8 cellular contexts compared by ENCODE assay signal in genomic region chr2:69893684-69894481, GRCh38. TPM values are rescaled to one million over a fixed set of nuclear protein-coding genes. Genes with fewer than 3 reads are reported as not detected.
DNase-seq lines count a peak whose midpoint lies in the region; ATAC-seq and TF ChIP-seq lines count a peak whose summit lies in the region.

SNRNP27 (plus strand) TSS chr2:69893956; CDS start chr2:69893985, 29 bp downstream.

- peak within 1 kb of the TSS; percentile 100 for H3K4me3 Mint-ChIP-seq in CD4-positive, alpha-beta T cell
- peak within 1 kb of the TSS; percentile 100 for H3K4me3 Mint-ChIP-seq in natural killer cell

- no peaks in the 10 kb centered on the region for H3K27me3 ChIP-seq in CD4-positive, alpha-beta T cell (ENCODE audit: control insufficient read depth, insufficient read depth, low read length)

- no peaks in the 10 kb centered on the region for H3K9me3 Mint-ChIP-seq in CD4-positive, alpha-beta T cell
- no peaks in the 10 kb centered on the region for H3K9me3 Mint-ChIP-seq in natural killer cell

- intact Hi-C loops in CD4-positive, alpha-beta T cell (cut with DNase I, micrococcal nuclease): loop anchor here (2.0 to 10.0 kb wide), 3 partner anchors 21 to 169 kb away; partner anchors contain the start of gene MXD1 (in 1 of the 2)
- intact Hi-C loops in natural killer cell (cut with micrococcal nuclease): loop anchor here (5.0 kb wide), 1 partner anchor 298 kb away; the partner anchor contains the start of gene C2orf42

- peak within 1 kb of the TSS; percentile 88 for H3K4me3 ChIP-seq in fibroblast of pulmonary artery (replicated peaks; ENCODE audit: low read depth, low read length)

- POLR2A ChIA-PET in CD4-positive, alpha-beta T cell (lab: Charles Lee): interaction anchor here (0.7 to 3.7 kb wide), 12 partner anchors 8 to 400 kb away, joined by 3 to 35 read pairs (median 6); partner anchors contain the start of genes C2orf42, MXD1, PCYOX1 and SNRPG

- CTCF ChIA-PET in CD4-positive, alpha-beta T cell (lab: Charles Lee): interaction anchor here (0.6 to 1.1 kb wide), 3 partner anchors 62 to 297 kb away, joined by 3 to 4 read pairs (median 3); partner anchors contain the start of gene C2orf42

- no peak for TF ChIP-seq CTCF in CD4-positive, alpha-beta T cell (IDR thresholded peaks at IDR 0.05)
- TF ChIP-seq CTCF in fibroblast of pulmonary artery (IDR thresholded peaks at IDR 0.05; ENCODE audit: low read length, missing control alignments) (no peak), natural killer cell (IDR thresholded peaks at IDR 0.05) (no peak)

- peaks cover 50% of the 10 kb centered on the region for H3K36me3 Mint-ChIP-seq in CD4-positive, alpha-beta T cell (ENCODE audit: low read depth)
- H3K36me3 Mint-ChIP-seq in natural killer cell: peaks cover 8% of the 10 kb centered on the region

- ATAC-seq in CD4-positive, alpha-beta T cell (ENCODE audit: poor library complexity): peak; percentile 93
- peak; percentile 63 for ATAC-seq in GM21360 (IDR thresholded peaks at IDR 0.05; ENCODE audit: unreplicated experiment)
- ATAC-seq in natural killer cell: peak; percentile 85 to 94 (median 93)

- H3K27ac Mint-ChIP-seq in CD4-positive, alpha-beta T cell: peak within 1 kb of the TSS; percentile 99
- peak within 1 kb of the TSS; percentile 95 to 99 for H3K27ac Mint-ChIP-seq in natural killer cell

- peaks cover 51% of the 10 kb centered on the region for H3K4me1 Mint-ChIP-seq in CD4-positive, alpha-beta T cell (ENCODE audit: low read depth)
- H3K4me1 Mint-ChIP-seq in natural killer cell: peaks cover 24 to 29% of the 10 kb centered on the region in 2 donors

- peak; percentile 74 to 85 (median 79) for DNase-seq in CD4-positive, alpha-beta T cell
- DNase-seq in LHCN-M2 (ENCODE audit: low read depth) (peak; percentile 80), SIG-M5 (lab: John Stamatoyannopoulos, UW) (peak; percentile 22), fibroblast of pulmonary artery (ENCODE audit: low read depth) (peak; percentile 89), natural killer cell (peak; percentile 70)
- DNase-seq in activated effector memory CD4-positive, alpha-beta T cell treated with Interleukin-2 at 50 U/mL for 16 hours: peak; percentile 75
- peak; percentile 75 for DNase-seq in stimulated activated naive CD4-positive, alpha-beta T cell treated with Interleukin-2 at 50 U/mL for 16 hours (lab: John Stamatoyannopoulos, UW)

- no peaks in the 10 kb centered on the region for H3K27me3 Mint-ChIP-seq in CD4-positive, alpha-beta T cell
- no peaks in the 10 kb centered on the region for H3K27me3 Mint-ChIP-seq in natural killer cell (ENCODE audit: low read depth in 2 of 2)

- peak within 1 kb of the TSS; percentile 66 for H3K27ac ChIP-seq in CD4-positive, alpha-beta T cell (ENCODE audit: low read depth, low read length)

- H3K9me3 ChIP-seq in CD4-positive, alpha-beta T cell (ENCODE audit: control insufficient read depth, low read length): no peaks in the 10 kb centered on the region

RNA-seq across cellular contexts. Expression of gene SNRNP27, which starts in this region (rescaled TPM):
- total RNA-seq in CD4-positive, alpha-beta T cell: 10 to 100 TPM; 50.9 to 54.8 TPM
- 88.6 and 93.7 TPM in 2 replicates for total RNA-seq in LHCN-M2 (2014; rRNA removed)
- polyA plus RNA-seq in LHCN-M2 (2012): 45.5 TPM
- 10 to 100 TPM; 53.2 to 61.5 (median 58.2) TPM for total RNA-seq in natural killer cell

Comparison
In these comparisons a context has a peak if more than half of its experiments do, and no peak if none do; other contexts are left out.
1. Peak in every context shown above with its lines: DNase-seq, ATAC-seq, H3K4me3 ChIP-seq and H3K27ac ChIP-seq.
2. DNase-seq: peak in every context shown above with its lines; median percentile 89 in fibroblast of pulmonary artery; 80 in LHCN-M2; 79 in CD4-positive, alpha-beta T cell; 75 in activated effector memory CD4-positive, alpha-beta T cell treated with Interleukin-2 at 50 U/mL for 16 hours; 75 in stimulated activated naive CD4-positive, alpha-beta T cell treated with Interleukin-2 at 50 U/mL for 16 hours; 70 in natural killer cell; 22 in SIG-M5.